ENCODE assay signal across 12 cellular contexts in the genomic region with DNA sequence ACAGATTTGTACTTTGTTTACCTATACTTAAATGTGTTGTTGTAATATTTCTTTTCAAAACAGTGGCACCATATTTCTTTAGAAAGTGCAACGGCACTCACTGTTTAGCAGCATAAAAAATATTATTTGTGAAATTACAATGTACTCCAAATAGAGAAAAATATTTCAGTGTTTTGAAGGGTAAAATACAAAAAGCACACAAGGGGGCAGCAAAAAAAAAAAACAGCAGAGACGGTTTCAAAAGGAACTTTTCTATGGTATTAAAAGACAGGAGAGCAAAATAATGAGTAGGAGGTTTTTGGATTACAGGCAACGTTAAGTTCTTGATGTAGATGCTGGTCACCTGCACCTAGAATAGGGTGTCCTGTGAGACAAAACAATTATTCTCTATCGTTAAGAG. TPM values are rescaled to one million over a fixed set of nuclear protein-coding genes. Genes with fewer than 3 reads are reported as not detected.
A peak's percentile ranks its signal among the peaks of the same experiment; 100 is the strongest.
DNase-seq lines count a peak whose midpoint lies in the region; ATAC-seq and TF ChIP-seq lines count a peak whose summit lies in the region.
"Had no signal": no experiment of that assay in that cellular context is flagged by ENCODE, and none has a peak within 500 bp of the region (broad histone marks: within the 10 kb centered on the region; RNA-seq: fewer than 3 reads in every experiment).

No MANE protein-coding gene starts in this region.

- H3K27me3 ChIP-seq in upper lobe of right lung (peaks cover 18% of the 10 kb centered on the region), spleen (replicated peaks in 1 of 7) (peaks cover 0 to 49% (median 6%) of the 10 kb centered on the region in 7 donors)

- peak overlapping the region; percentile 79 for H3K4me3 Mint-ChIP-seq in WTC11

- DNase-seq in AG04449 (ENCODE audit: low read depth, low spot score) (no peak), GM10248 (ENCODE audit: extremely low spot score) (no peak), WTC11 (ENCODE audit: low spot score) (no peak), upper lobe of right lung (no peak), spleen (no peak), GM20000 (ENCODE audit: low spot score) (no peak)
- DNase-seq: activated CD4-positive, alpha-beta T cell treated with anti-CD3 and anti-CD28 coated beads for 1 hour; NCI-H69; psoas muscle had no signal

- H3K4me1 ChIP-seq in upper lobe of right lung (no peaks in the 10 kb centered on the region), spleen (peaks cover 0 to 3% (median 0%) of the 10 kb centered on the region in 6 donors)
- H3K4me1 ChIP-seq: psoas muscle had no signal

- peaks cover 3% of the 10 kb centered on the region; the same call in 1 of the 2 replicates for H3K27me3 Mint-ChIP-seq in WTC11 (ENCODE audit: low read depth)

- TF ChIP-seq CTCF in AG04449 (IDR thresholded peaks at IDR 0.05; ENCODE audit: insufficient read depth, low read length, missing control alignments) (no peak), GM10248 (IDR thresholded peaks at IDR 0.05; ENCODE audit: control extremely low read depth, extremely low read depth, low read depth, missing control alignments) (peak; percentile 2), WTC11 (IDR thresholded peaks at IDR 0.05) (no peak), upper lobe of right lung (IDR thresholded peaks at IDR 0.05) (no peak), spleen (IDR thresholded peaks at IDR 0.05 in 8 of 11, conservative IDR thresholded peaks at IDR 0.05 in 3 of 11) (no peak), GM20000 (IDR thresholded peaks at IDR 0.05; ENCODE audit: extremely low read depth, missing control alignments) (no peak)

- H3K27ac ChIP-seq in upper lobe of right lung = no peak overlapping the region
- no peak overlapping the region for H3K27ac ChIP-seq in spleen
- H3K27ac ChIP-seq: psoas muscle had no signal

- H3K36me3 Mint-ChIP-seq in WTC11 = peaks cover 6% of the 10 kb centered on the region; the same call in 1 of the 2 replicates

- CTCF ChIA-PET in AG04449 (lab: Yijun Ruan, JAX) = no interaction called here
- CTCF ChIA-PET in GM10248 (lab: Yijun Ruan, JAX) = no interaction called here
- CTCF ChIA-PET in WTC11 (lab: Charles Lee) = no interaction called here

- no peak overlapping the region for H3K27ac Mint-ChIP-seq in WTC11

- ATAC-seq in WTC11 (no peak), upper lobe of right lung (no peak), GM21786 (IDR thresholded peaks at IDR 0.05; ENCODE audit: unreplicated experiment) (no peak)
- ATAC-seq: psoas muscle had no signal

- intact Hi-C loops in upper lobe of right lung (cut with DNase I) (no loop called here), spleen (cut with DNase I; ENCODE audit: low total_unique reads) (no loop called here)

- peaks cover 17% of the 10 kb centered on the region for H3K4me1 Mint-ChIP-seq in WTC11

- H3K9me3 Mint-ChIP-seq in WTC11 = peaks cover 5% of the 10 kb centered on the region; the same call in 1 of the 2 replicates
- H3K9me3 Mint-ChIP-seq: central memory CD8-positive, alpha-beta T cell had no signal

- H3K4me3 ChIP-seq in AG04449 (ENCODE audit: low read depth, low read length) = 0 out of 2 replicates have a peak overlapping the region, but pooled peaks have one; percentile 2
- H3K4me3 ChIP-seq in iPS-11a (ENCODE audit: low read depth, low read length) = peak overlapping the region; percentile 4
- H3K4me3 ChIP-seq in upper lobe of right lung = no peak overlapping the region
- H3K4me3 ChIP-seq in spleen = no peak overlapping the region
- H3K4me3 ChIP-seq: psoas muscle had no signal

- WGBS in spleen, 5 donors = 29 to 53% (median 42%) methylated on average over 4 of the region's 4 CpGs

- POLR2A ChIA-PET in AG04449 (lab: Yijun Ruan, JAX) (no interaction called here), GM10248 (lab: Yijun Ruan, JAX) (no interaction called here), WTC11 (lab: Charles Lee) (no interaction called here)

- H3K36me3 ChIP-seq in upper lobe of right lung (no peaks in the 10 kb centered on the region), spleen (no peaks in the 10 kb centered on the region)

- H3K9me3 ChIP-seq in upper lobe of right lung = no peaks in the 10 kb centered on the region
- no peaks in the 10 kb centered on the region for H3K9me3 ChIP-seq in spleen
- H3K9me3 ChIP-seq: psoas muscle had no signal

- TF ChIP-seq POLR2A in spleen (IDR thresholded peaks at IDR 0.05) = no peak

TF ChIP-seq in WTC11, 78 proteins besides CTCF, POLR2A, EP300 and RAD21:
- no peak for TF ChIP-seq FOXJ3 (CRISPR knock-in tag; IDR thresholded peaks at IDR 0.05; ENCODE audit: borderline replicate concordance)
- no peak for TF ChIP-seq E2F4 (CRISPR knock-in tag; IDR thresholded peaks at IDR 0.05; ENCODE audit: borderline replicate concordance, low read depth)
- TF ChIP-seq NFATC4 (CRISPR knock-in tag; IDR thresholded peaks at IDR 0.05) = no peak
- TF ChIP-seq CDX4 (CRISPR knock-in tag; IDR thresholded peaks at IDR 0.05; ENCODE audit: borderline replicate concordance) = no peak
- no peak for TF ChIP-seq HMGA2 (CRISPR knock-in tag; IDR thresholded peaks at IDR 0.05)
- no peak for TF ChIP-seq TP53 (CRISPR knock-in tag; IDR thresholded peaks at IDR 0.05)
- no peak for TF ChIP-seq RELA (CRISPR knock-in tag; IDR thresholded peaks at IDR 0.05; ENCODE audit: borderline replicate concordance)
- TF ChIP-seq ZNF396 (CRISPR knock-in tag; IDR thresholded peaks at IDR 0.05; ENCODE audit: borderline replicate concordance) = no peak
- TF ChIP-seq ATF1 (CRISPR knock-in tag; IDR thresholded peaks at IDR 0.05) = no peak
- TF ChIP-seq KAT7 (CRISPR knock-in tag; IDR thresholded peaks at IDR 0.05; ENCODE audit: borderline replicate concordance) = no peak
- TF ChIP-seq SMAD3 (CRISPR knock-in tag; IDR thresholded peaks at IDR 0.05; ENCODE audit: borderline replicate concordance) = no peak

RNA-seq across cellular contexts. Expression of gene NUDT11, which starts 2.0 kb away (rescaled TPM):
- total RNA-seq in WTC11 (2021) (24.3 to 27.8 TPM (median 25.1 TPM) in 3 replicates), upper lobe of right lung (0.64 TPM), spleen (under 1 TPM in 5 of 7 donors, not detected in 2; 0.32 to 0.77 (median 0.40) TPM)
- under 1 TPM; 0.16 to 0.49 (median 0.17) TPM for polyA plus RNA-seq in spleen

Comparison
In these comparisons a context has a peak if more than half of its experiments do, and no peak if none do; other contexts are left out.
1. H3K4me3 ChIP-seq: peak in AG04449 (single experiment) and iPS-11a (single experiment); none in upper lobe of right lung (single experiment) and spleen (0 of 8).
2. RNA of gene NUDT11, which starts 2.0 kb away (total RNA-seq): 24.3 to 27.8 TPM in WTC11; 0.64 TPM in upper lobe of right lung (single experiment) and 0.32 to 0.77 TPM in spleen; every median in the first group is over 10 times any median in the second.